Comparison of ENCODE assay signal across 8 cellular contexts in genomic region chr3:9946112-9947024, GRCh38. TPM values are rescaled to one million over a fixed set of nuclear protein-coding genes. Genes with fewer than 3 reads are reported as not detected.
DNase-seq lines count a peak whose midpoint lies in the region; ATAC-seq and TF ChIP-seq lines count a peak whose summit lies in the region.

No MANE protein-coding gene starts in this region.

- TF ChIP-seq CTCF in WERI-Rb-1 (IDR thresholded peaks at IDR 0.05; ENCODE audit: low read depth, low read length) (peak; percentile 97), MCF 10A (IDR thresholded peaks at IDR 0.05; ENCODE audit: unreplicated experiment) (peak; percentile 82), sigmoid colon (IDR thresholded peaks at IDR 0.05) (peak; percentile 24 to 57 (median 47))

- POLR2A ChIA-PET in MCF 10A (lab: Yijun Ruan, JAX) = interaction anchor here (0.6 to 2.7 kb wide), 49 partner anchors 8 to 866 kb away, joined by 3 to 31 read pairs (median 4); partner anchors contain the start of genes ARPC4, CRELD1, EMC3 and FANCD2

- H3K9ac ChIP-seq in iPS-15b (ENCODE audit: low read depth, low read length) = peak overlapping the region; percentile 81

- intact Hi-C loops in MCF 10A (cut with micrococcal nuclease) (loop anchor here (1.0 to 5.0 kb wide), 6 partner anchors 81 to 340 kb away; partner anchors contain the start of gene FANCD2), sigmoid colon (cut with DNase I) (loop anchor here (1.0 to 5.0 kb wide), 6 partner anchors 13 to 229 kb away; partner anchors contain the start of genes CRELD1, EMC3, FANCD2 and IL17RC)

- TF ChIP-seq POLR2A in sigmoid colon (IDR thresholded peaks at IDR 0.05) = peak; percentile 30 to 41

- DNase-seq in NCI-H1092 (lab: John Stamatoyannopoulos, UW) (peak; percentile 61), WERI-Rb-1 (peak; percentile 92), MCF 10A (ENCODE audit: unreplicated experiment) (peak; percentile 90), sigmoid colon (peak; percentile 96), GM19240 (ENCODE audit: insufficient read length, low spot score) (no peak), SKM-1 treated with dmso at 0.1 percent for 144 hours (lab: John Stamatoyannopoulos, UW; ENCODE audit: unreplicated experiment) (no peak)

- H3K9me3 Mint-ChIP-seq in MCF 10A (ENCODE audit: unreplicated experiment) = no peaks in the 10 kb centered on the region

- ATAC-seq in GM19043 (IDR thresholded peaks at IDR 0.05; ENCODE audit: low read depth, unreplicated experiment) = peak; percentile 64

- no peaks in the 10 kb centered on the region for H3K27me3 Mint-ChIP-seq in MCF 10A (ENCODE audit: insufficient read depth, unreplicated experiment)

- peaks cover 7% of the 10 kb centered on the region for H3K36me3 ChIP-seq in WERI-Rb-1
- peaks cover 11% of the 10 kb centered on the region for H3K36me3 ChIP-seq in iPS-15b (ENCODE audit: control insufficient read depth, insufficient read depth, low read length)
- peaks cover under 1 to 26% (median 3%) of the 10 kb centered on the region in 4 donors for H3K36me3 ChIP-seq in sigmoid colon

- H3K4me1 ChIP-seq in iPS-15b (ENCODE audit: control insufficient read depth, insufficient read depth, low read length) (peaks cover under 1% of the 10 kb centered on the region), sigmoid colon (peaks cover 0 to 28% (median 17%) of the 10 kb centered on the region in 4 donors)

- no peaks in the 10 kb centered on the region for H3K4me1 Mint-ChIP-seq in MCF 10A (ENCODE audit: insufficient read depth, unreplicated experiment)

- TF ChIP-seq EP300 in sigmoid colon (IDR thresholded peaks at IDR 0.05) = no peak

- H3K27me3 ChIP-seq in WERI-Rb-1 (ENCODE audit: insufficient read depth, low read depth, severe bottlenecking) (no peaks in the 10 kb centered on the region), iPS-15b (ENCODE audit: control insufficient read depth, insufficient read depth, low read length) (no peaks in the 10 kb centered on the region), sigmoid colon (no peaks in the 10 kb centered on the region)

- peak overlapping the region; percentile 57 for H3K27ac ChIP-seq in WERI-Rb-1
- H3K27ac ChIP-seq in sigmoid colon = peak overlapping the region; percentile 82 to 95 (median 90)

- CTCF ChIA-PET in MCF 10A (lab: Yijun Ruan, JAX) = interaction anchor here (0.5 to 2.6 kb wide), 58 partner anchors 9 to 294 kb away, joined by 3 to 42 read pairs (median 4); partner anchors contain the start of genes CRELD1 and RPUSD3

- H3K27ac Mint-ChIP-seq in MCF 10A (ENCODE audit: low read depth, unreplicated experiment) = peak overlapping the region; percentile 82

- peaks cover 22% of the 10 kb centered on the region for H3K36me3 Mint-ChIP-seq in MCF 10A (ENCODE audit: insufficient read depth, unreplicated experiment)

- BruUV-seq in MCF 10A (replicated peaks; lab: Mats Ljungman, UMichigan) = no TSS peak

- H3K4me3 ChIP-seq in WERI-Rb-1 (ENCODE audit: low read depth, low read length) = peak overlapping the region; percentile 66
- H3K4me3 ChIP-seq in iPS-15b (ENCODE audit: low read depth, low read length) = peak overlapping the region; percentile 79
- H3K4me3 ChIP-seq in sigmoid colon = peak overlapping the region; percentile 51 to 66 (median 64)

- H3K9me3 ChIP-seq in WERI-Rb-1 (ENCODE audit: severe bottlenecking) (no peaks in the 10 kb centered on the region), iPS-15b (ENCODE audit: control insufficient read depth, insufficient read depth, low read length) (no peaks in the 10 kb centered on the region), sigmoid colon (no peaks in the 10 kb centered on the region)

- 5 to 35% methylated on average over 90 of the region's 90 CpGs for WGBS in sigmoid colon, 2 donors

- H3K4me3 Mint-ChIP-seq in MCF 10A (ENCODE audit: unreplicated experiment) = peak overlapping the region; percentile 88

RNA-seq across cellular contexts. Expression of gene PRRT3, which starts 5.8 kb away (rescaled TPM):
- 0.83 and 1.3 TPM in 2 replicates for total RNA-seq in MCF 10A (2022)
- 1 to 10 TPM; 1.5 to 2.6 (median 2.2) TPM for total RNA-seq in sigmoid colon
- under 1 TPM; 0.46 to 0.90 (median 0.60) TPM for polyA plus RNA-seq in sigmoid colon

RNA-seq across cellular contexts. Expression of gene CRELD1, which starts 12.7 kb away (rescaled TPM):
- total RNA-seq in MCF 10A (2022) (13.4 and 19.9 TPM in 2 replicates), sigmoid colon (10 to 100 TPM; 31.4 to 67.8 (median 54.7) TPM)
- 10 to 100 TPM in 1 of 3 donors, 1 to 10 TPM in 2; 4.8 to 33.7 (median 6.7) TPM for polyA plus RNA-seq in sigmoid colon

RNA-seq across cellular contexts. Expression of gene IL17RC, which starts 29.5 kb away (rescaled TPM):
- total RNA-seq in MCF 10A (2022) (25.7 and 30.1 TPM in 2 replicates), sigmoid colon (10 to 100 TPM; 57.8 to 88.9 (median 66.3) TPM)
- 10 to 100 TPM in 2 of 3 donors, 1 to 10 TPM in 1; 9.9 to 36.5 (median 13.8) TPM for polyA plus RNA-seq in sigmoid colon

RNA-seq across cellular contexts. Expression of gene EMC3, which starts 40.3 kb away (rescaled TPM):
- 55.4 and 59.1 TPM in 2 replicates for total RNA-seq in MCF 10A (2022)
- 10 to 100 TPM; 37.1 to 95.7 (median 45.2) TPM for total RNA-seq in sigmoid colon
- polyA plus RNA-seq in sigmoid colon = 10 to 100 TPM; 20.6 to 76.4 (median 24.6) TPM

RNA-seq across cellular contexts. Expression of gene IL17RE, which starts 43.7 kb away (rescaled TPM):
- 5.0 and 5.5 TPM in 2 replicates for total RNA-seq in MCF 10A (2022)
- 1 to 10 TPM in 2 of 4 donors, under 1 TPM in 2; 0.68 to 2.5 (median 1.3) TPM for total RNA-seq in sigmoid colon
- polyA plus RNA-seq in sigmoid colon = 10 to 100 TPM; 11.4 to 46.3 (median 12.7) TPM

Comparison
In these comparisons a context has a peak if more than half of its experiments do, and no peak if none do; other contexts are left out.
1. DNase-seq: peak in NCI-H1092 (single experiment), WERI-Rb-1 (single experiment), MCF 10A (single experiment) and sigmoid colon (single experiment); none in GM19240 (single experiment) and SKM-1 treated with dmso at 0.1 percent for 144 hours (single experiment).
2. CTCF ChIP-seq: peak in every context shown above with its lines; median percentile 97 in WERI-Rb-1; 82 in MCF 10A; 47 in sigmoid colon.
3. Peak in every context shown above with its lines, with median percentiles within 50 percentile points of each other: H3K4me3 ChIP-seq.